Comparison of ENCODE assay signal across 9 cellular contexts in genomic region chr4:173448103-173448502, GRCh38. TPM values are rescaled to one million over a fixed set of nuclear protein-coding genes. Genes with fewer than 3 reads are reported as not detected.
DNase-seq lines count a peak whose midpoint lies in the region; ATAC-seq and TF ChIP-seq lines count a peak whose summit lies in the region.
"Had no signal": no experiment of that assay in that cellular context is flagged by ENCODE, and none has a peak within 500 bp of the region (broad histone marks: within the 10 kb centered on the region; RNA-seq: fewer than 3 reads in every experiment).

No MANE protein-coding gene starts in this region.

- DNase-seq in DMS53 (lab: John Stamatoyannopoulos, UW) = peak; percentile 84
- peak; percentile 4 for DNase-seq in NCI-H2196 treated with DMSO at 0.1 percent for 48 hours (lab: John Stamatoyannopoulos, UW; ENCODE audit: unreplicated experiment)
- peak; percentile 43 to 76 (median 49) for DNase-seq in ovary
- DNase-seq in activated gamma-delta T cell (lab: John Stamatoyannopoulos, UW) = no peak
- no peak for DNase-seq in osteocyte (ENCODE audit: extremely low spot score, unreplicated experiment)
- DNase-seq: NCI-H1048 had no signal

- peak overlapping the region; percentile 0 for H3K27ac ChIP-seq in cingulate gyrus (ENCODE audit: low read depth, low read length)
- H3K27ac ChIP-seq in ovary = no peak overlapping the region

- H3K27me3 Mint-ChIP-seq in osteocyte (ENCODE audit: unreplicated experiment) = no peaks in the 10 kb centered on the region

- H3K9me3 ChIP-seq in ovary = no peaks in the 10 kb centered on the region

- no peak overlapping the region for H3K4me3 ChIP-seq in ovary

- no peaks in the 10 kb centered on the region for H3K4me1 Mint-ChIP-seq in osteocyte (ENCODE audit: unreplicated experiment)

- intact Hi-C loops in ovary (cut with DNase I) = no loop called here

- no peak for TF ChIP-seq EP300 in ovary (IDR thresholded peaks at IDR 0.05)

- H3K9me3 Mint-ChIP-seq in osteocyte (ENCODE audit: unreplicated experiment) = no peaks in the 10 kb centered on the region

- H3K36me3 Mint-ChIP-seq in osteocyte (ENCODE audit: unreplicated experiment) = peaks cover 6% of the 10 kb centered on the region

- H3K4me3 Mint-ChIP-seq in osteocyte (ENCODE audit: unreplicated experiment) = no peak overlapping the region

- ATAC-seq in HG03039 (IDR thresholded peaks at IDR 0.05; ENCODE audit: unreplicated experiment) = no peak
- no peak for ATAC-seq in GM18517 (IDR thresholded peaks at IDR 0.05; ENCODE audit: unreplicated experiment)

- no peaks in the 10 kb centered on the region for H3K27me3 ChIP-seq in ovary

- TF ChIP-seq CTCF in ovary (IDR thresholded peaks at IDR 0.05) (no peak), osteocyte (IDR thresholded peaks at IDR 0.05) (no peak)

- no peak overlapping the region for H3K27ac Mint-ChIP-seq in osteocyte (ENCODE audit: unreplicated experiment)

- H3K36me3 ChIP-seq in ovary = no peaks in the 10 kb centered on the region

- peaks cover 5% of the 10 kb centered on the region for H3K4me1 ChIP-seq in ovary (ENCODE audit: insufficient read depth)

- 17 to 25% (median 22%) methylated on average over 2 of the region's 2 CpGs for WGBS in ovary, 3 donors

- TF ChIP-seq POLR2A in ovary (IDR thresholded peaks at IDR 0.05) = no peak

RNA-seq across cellular contexts. Expression of gene SCRG1, which starts 49.2 kb away (rescaled TPM):
- 1 to 10 TPM in 1 of 7 donors, under 1 TPM in 5, not detected in 1; 0.13 to 3.0 (median 0.34) TPM for total RNA-seq in ovary
- 1 to 10 TPM in 1 of 2 donors, under 1 TPM in 1; 0.08 to 2.5 TPM for polyA plus RNA-seq in ovary
- total RNA-seq in osteocyte = 2.2 and 2.6 TPM in 2 replicates

Comparison
In these comparisons a context has a peak if more than half of its experiments do, and no peak if none do; other contexts are left out.
1. DNase-seq: peak in DMS53 (single experiment), NCI-H2196 treated with DMSO at 0.1 percent for 48 hours (single experiment) and ovary (5 of 5); none in activated gamma-delta T cell (single experiment) and osteocyte (single experiment).